9 cellular contexts compared by ENCODE assay signal in genomic region chr5:95863383-95863757, GRCh38. TPM values are rescaled to one million over a fixed set of nuclear protein-coding genes. Genes with fewer than 3 reads are reported as not detected.
DNase-seq lines count a peak whose midpoint lies in the region; TF ChIP-seq lines count a peak whose summit lies in the region.
"Had no signal": no experiment of that assay in that cellular context is flagged by ENCODE, and none has a peak within 500 bp of the region (broad histone marks: within the 10 kb centered on the region; RNA-seq: fewer than 3 reads in every experiment).

No MANE protein-coding gene starts in this region.

- no peaks in the 10 kb centered on the region for H3K79me2 ChIP-seq in OCI-LY7 (ENCODE audit: insufficient read depth, low read depth, low read length)

- H3K4me1 Mint-ChIP-seq in activated T-cell treated with anti-CD3 and anti-CD28 coated beads, Interleukin-2, amount 50 U/mL, for 24 hours (ENCODE audit: low read depth), result peaks cover 92% of the 10 kb centered on the region
- peaks cover 45% of the 10 kb centered on the region for H3K4me1 Mint-ChIP-seq in type B pancreatic cell (ENCODE audit: unreplicated experiment)

- TF ChIP-seq CTCF in choroid plexus epithelial cell (conservative IDR thresholded peaks at IDR 0.05; ENCODE audit: low read depth, low read length), result no peak
- TF ChIP-seq CTCF in type B pancreatic cell (conservative IDR thresholded peaks at IDR 0.05), result no peak
- no peak for TF ChIP-seq CTCF in OCI-LY7 (conservative IDR thresholded peaks at IDR 0.05; ENCODE audit: low read length)

- peaks cover 4% of the 10 kb centered on the region for H3K9me3 Mint-ChIP-seq in activated T-cell treated with anti-CD3 and anti-CD28 coated beads, Interleukin-2, amount 50 U/mL, for 24 hours
- peaks cover 4% of the 10 kb centered on the region for H3K9me3 Mint-ChIP-seq in type B pancreatic cell

- H3K9me3 ChIP-seq in OCI-LY7 (ENCODE audit: low read length), result no peaks in the 10 kb centered on the region

- CTCF ChIA-PET in OCI-LY7 (lab: Charles Lee; ENCODE audit: unreplicated experiment), result no interaction called here

- no peak overlapping the region for H2AFZ ChIP-seq in OCI-LY7 (ENCODE audit: low read length)

- peaks cover 15% of the 10 kb centered on the region for H3K4me1 ChIP-seq in OCI-LY7 (ENCODE audit: insufficient read depth, low read length, poor library complexity, severe bottlenecking)

- H3K4me3 ChIP-seq in choroid plexus epithelial cell (ENCODE audit: low read depth, low read length) (no peak overlapping the region), OCI-LY7 (ENCODE audit: low read depth, low read length, poor library complexity, severe bottlenecking) (no peak overlapping the region)

- POLR2A ChIA-PET in OCI-LY7 (lab: Charles Lee), result no interaction called here

- no peaks in the 10 kb centered on the region for H3K9me2 ChIP-seq in OCI-LY7 (ENCODE audit: insufficient read depth, low read length)

- no peak overlapping the region for H3K27ac ChIP-seq in OCI-LY7 (ENCODE audit: low read depth, low read length, poor library complexity, severe bottlenecking)

- no peaks in the 10 kb centered on the region for H3K36me3 ChIP-seq in OCI-LY7 (ENCODE audit: insufficient read depth, low read length)

- no peak overlapping the region for H3K4me3 Mint-ChIP-seq in activated T-cell treated with anti-CD3 and anti-CD28 coated beads, Interleukin-2, amount 50 U/mL, for 24 hours
- no peak overlapping the region for H3K4me3 Mint-ChIP-seq in type B pancreatic cell
- H3K4me3 Mint-ChIP-seq: B cell had no signal

- peak overlapping the region; percentile 90 for H3K27ac Mint-ChIP-seq in activated T-cell treated with anti-CD3 and anti-CD28 coated beads, Interleukin-2, amount 50 U/mL, for 24 hours
- peak overlapping the region; percentile 66 for H3K27ac Mint-ChIP-seq in type B pancreatic cell
- H3K27ac Mint-ChIP-seq: B cell had no signal

- H3K4me2 ChIP-seq in OCI-LY7 (ENCODE audit: low read length), result no peak overlapping the region

- H3K27me3 Mint-ChIP-seq in activated T-cell treated with anti-CD3 and anti-CD28 coated beads, Interleukin-2, amount 50 U/mL, for 24 hours, result no peaks in the 10 kb centered on the region
- H3K27me3 Mint-ChIP-seq in type B pancreatic cell, result no peaks in the 10 kb centered on the region

- no peak for DNase-seq in activated T-cell treated with anti-CD3 and anti-CD28 coated beads, Interleukin-2, amount 50 U/mL, for 24 hours
- DNase-seq in activated T-cell treated with anti-CD3 and anti-CD28 coated beads for 4 hours (no peak), choroid plexus epithelial cell (ENCODE audit: low read depth) (peak; percentile 82), medulla oblongata (ENCODE audit: extremely low spot score) (peak; percentile 82), type B pancreatic cell (ENCODE audit: extremely low spot score, unreplicated experiment) (no peak), NCI-H2171 treated with DMSO at 0.1 percent for 48 hours (lab: John Stamatoyannopoulos, UW) (no peak), OCI-LY7 (ENCODE audit: low spot score) (no peak), cerebellum (ENCODE audit: low spot score) (no peak)

- no TSS peak for BruUV-seq in OCI-LY7 (replicated peaks; lab: Mats Ljungman, UMichigan)

- H3K36me3 Mint-ChIP-seq in activated T-cell treated with anti-CD3 and anti-CD28 coated beads, Interleukin-2, amount 50 U/mL, for 24 hours (ENCODE audit: low read depth), result no peaks in the 10 kb centered on the region
- no peaks in the 10 kb centered on the region for H3K36me3 Mint-ChIP-seq in type B pancreatic cell

- intact Hi-C loops in OCI-LY7 (cut with micrococcal nuclease; ENCODE audit: unreplicated experiment), result no loop called here

- no peaks in the 10 kb centered on the region for H4K20me1 ChIP-seq in OCI-LY7 (ENCODE audit: insufficient read depth, low read length)

RNA-seq across cellular contexts. Expression of gene GLRX, which starts 40.8 kb away (rescaled TPM):
- total RNA-seq in type B pancreatic cell (ENCODE audit: low replicate concordance), result 17.8 and 18.7 TPM in 2 replicates
- total RNA-seq in OCI-LY7 (2014; rRNA removed; shearing (Covaris generic)), result 26.7 and 80.5 TPM in 2 replicates
- total RNA-seq in OCI-LY7 (2022), result 49.3 and 52.9 TPM in 2 replicates
- total RNA-seq in cerebellum, result 8.9 TPM

Comparison
In these comparisons a context has a peak if more than half of its experiments do, and no peak if none do; other contexts are left out.
1. DNase-seq: peak in choroid plexus epithelial cell (single experiment) and medulla oblongata (single experiment); none in activated T-cell treated with anti-CD3 and anti-CD28 coated beads, Interleukin-2, amount 50 U/mL, for 24 hours (single experiment), activated T-cell treated with anti-CD3 and anti-CD28 coated beads for 4 hours (single experiment), type B pancreatic cell (single experiment), NCI-H2171 treated with DMSO at 0.1 percent for 48 hours (single experiment), OCI-LY7 (single experiment) and cerebellum (single experiment).